In genomic region chr3:155233213-155233612, GRCh38 we compare ENCODE assay signal across 9 cellular contexts.
DNase-seq lines count a peak whose midpoint lies in the region; ATAC-seq, FAIRE-seq and TF ChIP-seq lines count a peak whose summit lies in the region.
"Had no signal": no experiment of that assay in that cellular context is flagged by ENCODE, and none has a peak within 500 bp of the region (broad histone marks: within the 10 kb centered on the region; RNA-seq: fewer than 3 reads in every experiment).

No MANE protein-coding gene starts in this region.

- no peak for FAIRE-seq in GM12891 (lab: Jason Lieb, UNC)

- peaks cover 50% of the 10 kb centered on the region for H3K4me1 ChIP-seq in adipocyte (ENCODE audit: control insufficient read depth, insufficient read depth, low read length)
- peaks cover 19% of the 10 kb centered on the region for H3K4me1 ChIP-seq in left ventricle myocardium inferior
- H3K4me1 ChIP-seq in stomach, result peaks cover 4 to 23% (median 16%) of the 10 kb centered on the region in 4 donors

- H3K9me3 ChIP-seq in adipocyte (ENCODE audit: control insufficient read depth, low read length) (peaks cover 3% of the 10 kb centered on the region), left ventricle myocardium inferior (replicated peaks) (no peaks in the 10 kb centered on the region), stomach (no peaks in the 10 kb centered on the region)

- no peaks in the 10 kb centered on the region for H3K36me3 Mint-ChIP-seq in activated naive CD8-positive, alpha-beta T cell treated with anti-CD3 and anti-CD28 coated beads for 36 hours

- 39 to 60% (median 40%) methylated on average over 2 of the region's 2 CpGs for WGBS in stomach, 5 donors

- H3K27ac ChIP-seq in left ventricle myocardium inferior (replicated peaks), result peak overlapping the region; percentile 85
- peak overlapping the region in 4 of 5 donors; percentile 35 to 75 (median 52) for H3K27ac ChIP-seq in stomach

- peak; percentile 82 for TF ChIP-seq EP300 in stomach (IDR thresholded peaks at IDR 0.05)

- H3K4me1 Mint-ChIP-seq in activated naive CD8-positive, alpha-beta T cell treated with anti-CD3 and anti-CD28 coated beads for 36 hours, result no peaks in the 10 kb centered on the region

- no peak overlapping the region for H3K27ac Mint-ChIP-seq in activated naive CD8-positive, alpha-beta T cell treated with anti-CD3 and anti-CD28 coated beads for 36 hours

- no peak for ATAC-seq in GM21737 (IDR thresholded peaks at IDR 0.05; ENCODE audit: unreplicated experiment)

- peak overlapping the region; percentile 71 for H3K9ac ChIP-seq in adipocyte (ENCODE audit: low read length)

- H3K36me3 ChIP-seq in adipocyte (ENCODE audit: control insufficient read depth, insufficient read depth, low read length, severe bottlenecking) (no peaks in the 10 kb centered on the region), left ventricle myocardium inferior (no peaks in the 10 kb centered on the region), stomach (no peaks in the 10 kb centered on the region)

- TF ChIP-seq CTCF in left ventricle myocardium inferior (IDR thresholded peaks at IDR 0.05; ENCODE audit: borderline replicate concordance) (no peak), stomach (IDR thresholded peaks at IDR 0.05) (no peak)

- H3K9me3 Mint-ChIP-seq in activated naive CD8-positive, alpha-beta T cell treated with anti-CD3 and anti-CD28 coated beads for 36 hours, result no peaks in the 10 kb centered on the region

- no peaks in the 10 kb centered on the region for H3K27me3 ChIP-seq in adipocyte (replicated peaks; ENCODE audit: control insufficient read depth, insufficient read depth, low read length)
- no peaks in the 10 kb centered on the region for H3K27me3 ChIP-seq in left ventricle myocardium inferior (ENCODE audit: low read depth)
- no peaks in the 10 kb centered on the region for H3K27me3 ChIP-seq in stomach

- peak; percentile 74 for DNase-seq in H4 (ENCODE audit: low spot score)
- peak; percentile 84 for DNase-seq in adipocyte (ENCODE audit: low read depth)
- peak; percentile 48 for DNase-seq in left ventricle myocardium inferior
- peak; percentile 28 for DNase-seq in stomach
- no peak for DNase-seq in GM12891 (ENCODE audit: insufficient read length, low spot score)
- no peak for DNase-seq in activated naive CD8-positive, alpha-beta T cell treated with anti-CD3 and anti-CD28 coated beads for 36 hours
- no peak for DNase-seq in NCI-H1694 treated with DMSO at 0.1 percent for 48 hours (lab: John Stamatoyannopoulos, UW)
- DNase-seq: activated naive CD4-positive, alpha-beta T cell treated with Interleukin-2 at 50 U/mL for 16 hours had no signal

- no peak overlapping the region for H3K4me3 Mint-ChIP-seq in activated naive CD8-positive, alpha-beta T cell treated with anti-CD3 and anti-CD28 coated beads for 36 hours

- TF ChIP-seq POLR2A in stomach (IDR thresholded peaks at IDR 0.05) (no peak), GM12891 (IDR thresholded peaks at IDR 0.05; ENCODE audit: low read depth, low read length) (no peak)

- H3K27me3 Mint-ChIP-seq in activated naive CD8-positive, alpha-beta T cell treated with anti-CD3 and anti-CD28 coated beads for 36 hours, result no peaks in the 10 kb centered on the region

- intact Hi-C loops in left ventricle myocardium inferior (cut with micrococcal nuclease), result no loop called here
- intact Hi-C loops in stomach (cut with DNase I; ENCODE audit: low total_unique reads), result no loop called here

- H3K4me3 ChIP-seq in adipocyte (ENCODE audit: low read length) (no peak overlapping the region), left ventricle myocardium inferior (no peak overlapping the region), stomach (no peak overlapping the region)

TF ChIP-seq in GM12891, 5 proteins besides CTCF, POLR2A, EP300 and RAD21:
- TF ChIP-seq POU2F2 (IDR thresholded peaks at IDR 0.05; ENCODE audit: low read depth, low read length), result no peak
- TF ChIP-seq POLR2AphosphoS5 (IDR thresholded peaks at IDR 0.05; ENCODE audit: low read depth, low read length), result no peak
- no peak for TF ChIP-seq SPI1 (IDR thresholded peaks at IDR 0.05; ENCODE audit: low read depth, low read length)
- TF ChIP-seq TAF1 (IDR thresholded peaks at IDR 0.05; ENCODE audit: low read depth, low read length), result no peak
- no peak for TF ChIP-seq PAX5 (IDR thresholded peaks at IDR 0.05; ENCODE audit: insufficient read depth, low read length, severe bottlenecking)

Comparison
In these comparisons a context has a peak if more than half of its experiments do, and no peak if none do; other contexts are left out.
1. DNase-seq: peak in H4 (single experiment), adipocyte (single experiment), left ventricle myocardium inferior (single experiment) and stomach (single experiment); none in GM12891 (single experiment), activated naive CD8-positive, alpha-beta T cell treated with anti-CD3 and anti-CD28 coated beads for 36 hours (single experiment) and NCI-H1694 treated with DMSO at 0.1 percent for 48 hours (single experiment).